In the genomic region with DNA sequence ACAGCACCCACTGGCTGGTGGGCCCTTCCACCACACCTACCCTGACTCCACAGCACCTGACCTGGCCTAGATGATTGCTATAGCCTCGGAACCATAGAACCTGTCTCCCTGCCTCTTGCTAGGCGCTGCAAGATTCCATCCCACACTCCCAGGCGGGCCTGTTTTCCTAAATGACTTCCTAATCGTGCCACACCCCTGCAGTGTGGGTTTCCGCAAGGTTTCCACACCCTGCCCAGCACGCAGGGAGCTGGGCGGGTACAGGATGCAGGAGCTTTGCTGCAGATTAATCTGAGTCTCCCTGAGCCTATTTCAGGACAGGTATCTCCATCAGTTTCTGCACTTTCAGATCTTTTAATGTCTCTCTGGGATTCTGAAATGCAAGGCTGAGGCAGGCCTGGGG, we compare ENCODE assay signal across 1 cellular context.
TF ChIP-seq lines count a peak whose summit lies in the region.

No MANE protein-coding gene starts in this region.

TF ChIP-seq in IMR-90, 13 proteins besides CTCF, POLR2A, EP300 and RAD21:
- TF ChIP-seq, protein P1, sequence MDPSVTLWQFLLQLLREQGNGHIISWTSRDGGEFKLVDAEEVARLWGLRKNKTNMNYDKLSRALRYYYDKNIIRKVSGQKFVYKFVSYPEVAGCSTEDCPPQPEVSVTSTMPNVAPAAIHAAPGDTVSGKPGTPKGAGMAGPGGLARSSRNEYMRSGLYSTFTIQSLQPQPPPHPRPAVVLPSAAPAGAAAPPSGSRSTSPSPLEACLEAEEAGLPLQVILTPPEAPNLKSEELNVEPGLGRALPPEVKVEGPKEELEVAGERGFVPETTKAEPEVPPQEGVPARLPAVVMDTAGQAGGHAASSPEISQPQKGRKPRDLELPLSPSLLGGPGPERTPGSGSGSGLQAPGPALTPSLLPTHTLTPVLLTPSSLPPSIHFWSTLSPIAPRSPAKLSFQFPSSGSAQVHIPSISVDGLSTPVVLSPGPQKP (IDR thresholded peaks at IDR 0.05; ENCODE audit: borderline replicate concordance, low read depth, low read length) = no peak
